ENCODE assay signal across 10 cellular contexts in genomic region chr3:58998476-58999117, GRCh38. TPM values are rescaled to one million over a fixed set of nuclear protein-coding genes. Genes with fewer than 3 reads are reported as not detected.
A peak's percentile ranks its signal among the peaks of the same experiment; 100 is the strongest.
DNase-seq lines count a peak whose midpoint lies in the region; ATAC-seq and TF ChIP-seq lines count a peak whose summit lies in the region.
"Had no signal": no experiment of that assay in that cellular context is flagged by ENCODE, and none has a peak within 500 bp of the region (broad histone marks: within the 10 kb centered on the region; RNA-seq: fewer than 3 reads in every experiment).

No MANE protein-coding gene starts in this region.

- no peak for TF ChIP-seq POLR2A in IMR-90 (IDR thresholded peaks at IDR 0.05; ENCODE audit: low read depth, low read length)

- in situ Hi-C loops in IMR-90 (cut with MboI; ENCODE audit: low sequenced_read_pairs), result loop anchor here (10.0 to 25.0 kb wide), 4 partner anchors 206 to 814 kb away; no protein-coding TSS in a partner anchor

- DNase-seq in GM12864 (ENCODE audit: low read depth), result peak; percentile 5
- peak; percentile 98 for DNase-seq in IMR-90
- peak; percentile 16 for DNase-seq in brain pericyte (ENCODE audit: low read depth, low spot score)
- peak; percentile 89 for DNase-seq in non-pigmented ciliary epithelial cell (ENCODE audit: low read depth)
- no peak for DNase-seq in NOMO-1 treated with dmso at 0.1 percent for 144 hours (lab: John Stamatoyannopoulos, UW; ENCODE audit: unreplicated experiment)
- DNase-seq in HuH-7.5 (ENCODE audit: low spot score), result no peak
- DNase-seq in NCI-H345 (lab: John Stamatoyannopoulos, UW), result no peak
- DNase-seq: activated CD8-positive, alpha-beta memory T cell treated with anti-CD3 and anti-CD28 coated beads, Interleukin-2, amount 50 U/mL, for 4 hours; NCI-H2081 had no signal

- no peak overlapping the region for H2AK9ac ChIP-seq in IMR-90 (replicated peaks; ENCODE audit: low read depth, low read length, poor library complexity)

- peak overlapping the region; percentile 99 for H2BK20ac ChIP-seq in IMR-90 (ENCODE audit: low read depth, low read length)

- ATAC-seq in IMR-90 (ENCODE audit: low read depth), result peak; percentile 95
- ATAC-seq in GM21717 (IDR thresholded peaks at IDR 0.05; ENCODE audit: unreplicated experiment), result no peak

- POLR2A ChIA-PET in IMR-90 (lab: Charles Lee; ENCODE audit: unreplicated experiment), result no interaction called here

- no peaks in the 10 kb centered on the region for H3K9me3 ChIP-seq in IMR-90 (ENCODE audit: control insufficient read depth, insufficient read depth, low read length)

- peak overlapping the region; percentile 68 to 86 for H4K8ac ChIP-seq in IMR-90 (ENCODE audit: low read depth in 2 of 2, low read length in 2 of 2)

- peak overlapping the region; percentile 47 for H2AFZ ChIP-seq in IMR-90 (replicated peaks; ENCODE audit: low read length, poor library complexity)

- H3K9ac ChIP-seq in IMR-90 (ENCODE audit: low read depth, low read length), result peak overlapping the region; percentile 27; the same call in 1 of the 2 replicates

- H3K14ac ChIP-seq in IMR-90 (replicated peaks; ENCODE audit: low read depth, low read length), result peak overlapping the region; percentile 96

- CTCF ChIA-PET in IMR-90 (lab: Yijun Ruan, JAX), result interaction anchor here (0.6 to 3.0 kb wide), 2 partner anchors 33 to 54 kb away, joined by 3 to 12 read pairs; no protein-coding TSS in a partner anchor

- peak overlapping the region; percentile 35; the same call in 1 of the 2 replicates for H3K4me2 ChIP-seq in IMR-90 (ENCODE audit: low read depth, low read length)

- H2BK120ac ChIP-seq in IMR-90 (ENCODE audit: low read depth, low read length), result peak overlapping the region; percentile 98

- H3K36me3 ChIP-seq in IMR-90 (ENCODE audit: control insufficient read depth, insufficient read depth, low read length), result no peaks in the 10 kb centered on the region

- TF ChIP-seq CTCF in GM12864 (IDR thresholded peaks at IDR 0.05; ENCODE audit: low read depth, low read length, missing control alignments) (no peak), IMR-90 (conservative IDR thresholded peaks at IDR 0.05; ENCODE audit: low read depth, low read length) (no peak)

- H3K4ac ChIP-seq in IMR-90 (ENCODE audit: low read depth, low read length), result peak overlapping the region; percentile 91

- H3K18ac ChIP-seq in IMR-90 (ENCODE audit: low read depth, low read length), result peak overlapping the region; percentile 98

- BruUV-seq in IMR-90 (replicated peaks; lab: Mats Ljungman, UMichigan), result no TSS peak

- H2BK15ac ChIP-seq in IMR-90 (ENCODE audit: low read depth, low read length), result peak overlapping the region; percentile 79; the same call in 2 of the 3 replicates

- H3K23ac ChIP-seq in IMR-90 (ENCODE audit: low read depth, low read length), result peak overlapping the region; percentile 89

- H4K91ac ChIP-seq in IMR-90 (ENCODE audit: insufficient read depth, low read depth, low read length), result peak overlapping the region; percentile 96

- no peaks in the 10 kb centered on the region for H3K79me1 ChIP-seq in IMR-90 (ENCODE audit: low read depth in 1 of 2, low read length in 2 of 2)

- no peaks in the 10 kb centered on the region for H4K20me1 ChIP-seq in IMR-90 (ENCODE audit: insufficient read depth, low read length)

- H3K27me3 ChIP-seq in IMR-90 (ENCODE audit: control insufficient read depth, insufficient read depth, low read length), result no peaks in the 10 kb centered on the region

- peak overlapping the region; percentile 40 for H3K27ac ChIP-seq in IMR-90 (ENCODE audit: insufficient read depth, low read length)

- H3K4me1 ChIP-seq in IMR-90 (ENCODE audit: control insufficient read depth, insufficient read depth, low read length), result peaks cover 10% of the 10 kb centered on the region

- dilution Hi-C loops in IMR-90 (cut with HindIII; ENCODE audit: low sequenced_read_pairs, unreplicated experiment), result no loop called here

- peak overlapping the region; percentile 93; the same call in 1 of the 2 replicates for H4K5ac ChIP-seq in IMR-90 (ENCODE audit: low read depth, low read length)

- H3K4me3 ChIP-seq in GM12864 (ENCODE audit: low read depth, low read length) (no peak overlapping the region), IMR-90 (ENCODE audit: insufficient read depth, low read depth, low read length) (no peak overlapping the region)

- H3K9me1 ChIP-seq in IMR-90 (ENCODE audit: insufficient read depth, low read length), result peaks cover 9% of the 10 kb centered on the region; the same call in 1 of the 2 replicates

- no CpG with 5 or more reads among the region's 4 CpGs for WGBS in IMR-90 (ENCODE audit: extremely low coverage in 2 of 2, insufficient read length in 1 of 2), 2 experiments

- H3K56ac ChIP-seq in IMR-90 (ENCODE audit: extremely low read depth, insufficient read depth, low read length), result peak overlapping the region; percentile 81

- TF ChIP-seq RAD21 in IMR-90 (IDR thresholded peaks at IDR 0.05; ENCODE audit: low read length), result no peak

- peak overlapping the region; percentile 85 for H2AK5ac ChIP-seq in IMR-90 (ENCODE audit: low read depth, low read length)

- intact Hi-C loops in IMR-90 (cut with micrococcal nuclease), result loop anchor here (5.0 to 10.0 kb wide), 2 partner anchors 199 to 426 kb away; no protein-coding TSS in a partner anchor

- H2BK5ac ChIP-seq in IMR-90 (ENCODE audit: low read depth, low read length, poor library complexity, severe bottlenecking), result peak overlapping the region; percentile 96

TF ChIP-seq in IMR-90, 13 proteins besides CTCF, POLR2A, EP300 and RAD21:
- TF ChIP-seq MAFK (IDR thresholded peaks at IDR 0.05; ENCODE audit: low read depth, low read length) (peak; percentile 77), MAZ (IDR thresholded peaks at IDR 0.05; ENCODE audit: borderline replicate concordance, low read depth, low read length) (peak; percentile 85), USF2 (IDR thresholded peaks at IDR 0.05; ENCODE audit: low read depth, low read length) (peak; percentile 85), RFX5 (IDR thresholded peaks at IDR 0.05; ENCODE audit: low read depth, low read length) (no peak), FOS (IDR thresholded peaks at IDR 0.05; ENCODE audit: low read depth, low read length) (peak; percentile 93), CEBPB (IDR thresholded peaks at IDR 0.05; ENCODE audit: low read depth, low read length) (no peak), RCOR1 (IDR thresholded peaks at IDR 0.05; ENCODE audit: insufficient replicate concordance, low read length) (no peak), SMC3 (IDR thresholded peaks at IDR 0.05; ENCODE audit: low read depth, low read length) (no peak), MXI1 (IDR thresholded peaks at IDR 0.05; ENCODE audit: borderline replicate concordance, low read depth, low read length) (0 out of 2 replicates have a peak, but pooled peaks have one; percentile 18), CHD1 (IDR thresholded peaks at IDR 0.05; ENCODE audit: low read depth, low read length) (no peak), ELK1 (IDR thresholded peaks at IDR 0.05; ENCODE audit: borderline replicate concordance, low read depth, low read length) (no peak), BHLHE40 (IDR thresholded peaks at IDR 0.05; ENCODE audit: low read depth, low read length) (peak; percentile 60; the same call in 1 of the 2 replicates), NFE2L2 (IDR thresholded peaks at IDR 0.05; ENCODE audit: low read depth, low read length) (peak; percentile 94)

RNA-seq across cellular contexts. Expression of gene CFAP20DC, which starts 51.2 kb away (rescaled TPM):
- total RNA-seq in IMR-90 (2012; rRNA removed), result 1.6 and 2.8 TPM in 2 replicates
- 0.96 and 1.2 TPM in 2 replicates for polyA plus RNA-seq in IMR-90 (2012; rRNA removed)
- polyA plus RNA-seq in IMR-90 (2012; cell fraction: cytosol; rRNA removed), result 0.32 and 0.40 TPM in 2 replicates
- polyA plus RNA-seq in IMR-90 (2012; cell fraction: nucleus; rRNA removed; ENCODE audit: low replicate concordance), result 0.33 and 1.8 TPM in 2 replicates

Comparison
In these comparisons a context has a peak if more than half of its experiments do, and no peak if none do; other contexts are left out.
1. DNase-seq: peak in GM12864 (single experiment), IMR-90 (single experiment), brain pericyte (single experiment) and non-pigmented ciliary epithelial cell (single experiment); none in NOMO-1 treated with dmso at 0.1 percent for 144 hours (single experiment), HuH-7.5 (single experiment) and NCI-H345 (single experiment).